Comparison of ENCODE assay signal across 1 cellular context in genomic region chr9:98011122-98011521, GRCh38.
TF ChIP-seq lines count a peak whose summit lies in the region.

No MANE protein-coding gene starts in this region.

TF ChIP-seq in neural cell, 6 proteins besides CTCF, POLR2A, EP300 and RAD21:
- TF ChIP-seq EZH2 (IDR thresholded peaks at IDR 0.05; ENCODE audit: borderline replicate concordance, insufficient read depth, low read length, poor library complexity, severe bottlenecking), result no peak
- TF ChIP-seq MXI1 (conservative IDR thresholded peaks at IDR 0.05; ENCODE audit: poor library complexity, severe bottlenecking), result no peak
- TF ChIP-seq SMC3 (conservative IDR thresholded peaks at IDR 0.05; ENCODE audit: poor library complexity), result no peak
- no peak for TF ChIP-seq POLR2AphosphoS5 (IDR thresholded peaks at IDR 0.05)
- TF ChIP-seq TAF1 (IDR thresholded peaks at IDR 0.05; ENCODE audit: low read depth), result no peak
- TF ChIP-seq REST (IDR thresholded peaks at IDR 0.05; ENCODE audit: borderline replicate concordance), result no peak
